13 cellular contexts compared by ENCODE assay signal in genomic region chr1:154831470-154831869, GRCh38. TPM values are rescaled to one million over a fixed set of nuclear protein-coding genes. Genes with fewer than 3 reads are reported as not detected.
DNase-seq lines count a peak whose midpoint lies in the region; TF ChIP-seq lines count a peak whose summit lies in the region.
"Had no signal": no experiment of that assay in that cellular context is flagged by ENCODE, and none has a peak within 500 bp of the region (broad histone marks: within the 10 kb centered on the region; RNA-seq: fewer than 3 reads in every experiment).

No MANE protein-coding gene starts in this region.

- no peaks in the 10 kb centered on the region for H3K36me3 ChIP-seq in BLaER1 treated with 17β-estradiol and CSF1 and Interleukin-3, amounts not matched to agents 10 nM and 100 nM
- H3K36me3 ChIP-seq in Karpas-422 (ENCODE audit: insufficient read depth, low read length) (peaks cover 9% of the 10 kb centered on the region; the same call in 1 of the 2 replicates), H7 (replicated peaks; ENCODE audit: control insufficient read depth, insufficient read depth, low read length) (no peaks in the 10 kb centered on the region)

- no peak for TF ChIP-seq CTCF in choroid plexus epithelial cell (conservative IDR thresholded peaks at IDR 0.05; ENCODE audit: low read depth, low read length)

- no peak overlapping the region for H3K4me3 ChIP-seq in BLaER1 treated with 17β-estradiol and CSF1 and Interleukin-3, amounts not matched to agents 10 nM and 100 nM
- H3K4me3 ChIP-seq in Karpas-422 (ENCODE audit: low read length) (no peak overlapping the region), choroid plexus epithelial cell (ENCODE audit: low read depth, low read length) (no peak overlapping the region), H7 (ENCODE audit: insufficient read depth, low read depth, low read length) (no peak overlapping the region)
- H3K4me3 ChIP-seq: SJCRH30 had no signal

- no peaks in the 10 kb centered on the region for H4K20me1 ChIP-seq in BLaER1 treated with 17β-estradiol and CSF1 and Interleukin-3, amounts not matched to agents 10 nM and 100 nM
- no peaks in the 10 kb centered on the region for H4K20me1 ChIP-seq in Karpas-422 (ENCODE audit: insufficient read depth, low read depth, low read length)

- DNase-seq in Karpas-422 (no peak), choroid plexus epithelial cell (ENCODE audit: low read depth) (peak; percentile 5), medulla oblongata (ENCODE audit: extremely low spot score) (peak; percentile 33), H7 (no peak), DMS53 treated with DMSO at 0.1 percent for 48 hours (lab: John Stamatoyannopoulos, UW; ENCODE audit: unreplicated experiment) (no peak)
- no peak for DNase-seq in activated CD4-positive, CD25-positive, alpha-beta regulatory T cell treated with anti-CD3 and anti-CD28 coated beads, Interleukin-2, amount 50 U/mL, for 72 hours
- DNase-seq: C1 segment of cervical spinal cord; CD8-positive, alpha-beta T cell; NCI-H1092; NCI-H1436; NCI-H187 treated with DMSO at 0.1 percent for 48 hours; SJCRH30 had no signal

- no peaks in the 10 kb centered on the region for H3K9me3 ChIP-seq in BLaER1 treated with 17β-estradiol and CSF1 and Interleukin-3, amounts not matched to agents 10 nM and 100 nM (replicated peaks in 1 of 11)
- no peaks in the 10 kb centered on the region for H3K9me3 ChIP-seq in Karpas-422 (ENCODE audit: low read length)
- H3K9me3 ChIP-seq: SJCRH30 had no signal

- no peak overlapping the region for H2AFZ ChIP-seq in Karpas-422 (ENCODE audit: low read length)

- no peaks in the 10 kb centered on the region for H3K9me2 ChIP-seq in Karpas-422 (replicated peaks; ENCODE audit: insufficient read depth, low read length)

- H3K27me3 ChIP-seq in BLaER1 treated with 17β-estradiol and CSF1 and Interleukin-3, amounts not matched to agents 10 nM and 100 nM: no peaks in the 10 kb centered on the region
- H3K27me3 ChIP-seq in Karpas-422 (ENCODE audit: low read length) (no peaks in the 10 kb centered on the region), H7 (ENCODE audit: control insufficient read depth, insufficient read depth, low read length) (no peaks in the 10 kb centered on the region)
- H3K27me3 ChIP-seq: SJCRH30 had no signal

- H3K9ac ChIP-seq in BLaER1 treated with 17β-estradiol and CSF1 and Interleukin-3, amounts not matched to agents 10 nM and 100 nM: no peak overlapping the region
- H3K9ac ChIP-seq in Karpas-422 (ENCODE audit: low read length): no peak overlapping the region

- H3K79me2 ChIP-seq in Karpas-422 (ENCODE audit: low read length): peaks cover 97% of the 10 kb centered on the region

- H3K27ac ChIP-seq in BLaER1 treated with 17β-estradiol and CSF1 and Interleukin-3, amounts not matched to agents 10 nM and 100 nM: no peak overlapping the region
- peak overlapping the region; percentile 38 for H3K27ac ChIP-seq in Karpas-422 (ENCODE audit: low read length)
- H3K27ac ChIP-seq: SJCRH30 had no signal

- H3K4me1 ChIP-seq in BLaER1 treated with 17β-estradiol and CSF1 and Interleukin-3, amounts not matched to agents 10 nM and 100 nM: peaks cover 0 to 42% (median 32%) of the 10 kb centered on the region in 10 experiments; a peak in 13 of 20 replicates
- peaks cover 65% of the 10 kb centered on the region for H3K4me1 ChIP-seq in Karpas-422 (ENCODE audit: low read length)

- H3K4me2 ChIP-seq in BLaER1 treated with 17β-estradiol and CSF1 and Interleukin-3, amounts not matched to agents 10 nM and 100 nM: peak overlapping the region in 9 of 11 experiments; percentile 2 to 41 (median 19); a peak in 12 of 22 replicates
- no peak overlapping the region for H3K4me2 ChIP-seq in Karpas-422 (ENCODE audit: low read depth, low read length, poor library complexity, severe bottlenecking)

RNA-seq across cellular contexts. Expression of gene KCNN3, which starts 38.6 kb away (rescaled TPM):
- 50.0 and 68.2 TPM in 2 replicates for total RNA-seq in Karpas-422 (2014; rRNA removed; shearing (Covaris generic); ENCODE audit: low replicate concordance)
- 0.18 and 0.62 TPM in 2 replicates for total RNA-seq in H7 (2014; rRNA removed; shearing (Covaris generic))

Comparison
In these comparisons a context has a peak if more than half of its experiments do, and no peak if none do; other contexts are left out.
1. DNase-seq: peak in choroid plexus epithelial cell (single experiment) and medulla oblongata (single experiment); none in Karpas-422 (single experiment), H7 (single experiment), activated CD4-positive, CD25-positive, alpha-beta regulatory T cell treated with anti-CD3 and anti-CD28 coated beads, Interleukin-2, amount 50 U/mL, for 72 hours (single experiment) and DMS53 treated with DMSO at 0.1 percent for 48 hours (single experiment).
2. RNA of gene KCNN3, which starts 38.6 kb away (total RNA-seq): 50.0 to 68.2 TPM in Karpas-422; 0.18 to 0.62 TPM in H7; every median in the first group is over 10 times any median in the second.